In genomic region chr6:17714879-17715860, GRCh38 we compare ENCODE assay signal across 10 cellular contexts. TPM values are rescaled to one million over a fixed set of nuclear protein-coding genes. Genes with fewer than 3 reads are reported as not detected.
DNase-seq lines count a peak whose midpoint lies in the region; ATAC-seq and TF ChIP-seq lines count a peak whose summit lies in the region.
"Had no signal": no experiment of that assay in that cellular context is flagged by ENCODE, and none has a peak within 500 bp of the region (broad histone marks: within the 10 kb centered on the region; RNA-seq: fewer than 3 reads in every experiment).

No MANE protein-coding gene starts in this region.

- no peaks in the 10 kb centered on the region for H3K27me3 ChIP-seq in H9 (ENCODE audit: insufficient read depth, low read length)
- H3K27me3 ChIP-seq: right lobe of liver had no signal

- no peak overlapping the region for H3K14ac ChIP-seq in H9 (ENCODE audit: insufficient read depth, low read length)

- no peak overlapping the region for H4K91ac ChIP-seq in H9 (ENCODE audit: insufficient read length, low read depth, low read length)

- H3K18ac ChIP-seq in H9 (ENCODE audit: insufficient read length, low read depth, low read length), result no peak overlapping the region

- H4K20me1 ChIP-seq in H9 (ENCODE audit: control insufficient read depth, insufficient read depth, insufficient read length), result no peaks in the 10 kb centered on the region

- peak overlapping the region; percentile 74 for H2AFZ ChIP-seq in H9 (ENCODE audit: low read length)

- no peak overlapping the region for H2BK120ac ChIP-seq in H9 (ENCODE audit: low read depth, low read length, poor library complexity, severe bottlenecking)

- WGBS in H9 (ENCODE audit: extremely low coverage, insufficient read length, low lambda C conversion rate), result no CpG with 5 or more reads among the region's 10 CpGs

- no peak overlapping the region for H2BK5ac ChIP-seq in H9 (ENCODE audit: insufficient read length, low read length)

- no peak for TF ChIP-seq CTCF in H9 (conservative IDR thresholded peaks at IDR 0.05)

- no peak overlapping the region for H3K4me2 ChIP-seq in H9 (ENCODE audit: insufficient read depth, insufficient read length, low read length)

- H3K4me1 ChIP-seq in H9 (ENCODE audit: insufficient read depth, low read length), result no peaks in the 10 kb centered on the region; the same call in 1 of the 2 replicates
- H3K4me1 ChIP-seq: right lobe of liver had no signal

- H3K9me3 ChIP-seq in H9 (ENCODE audit: control insufficient read depth, low read depth, low read length), result no peaks in the 10 kb centered on the region
- H3K9me3 ChIP-seq: right lobe of liver had no signal

- H3T11ph ChIP-seq in H9 (ENCODE audit: low read length), result no peak overlapping the region

- no peak overlapping the region for H3K56ac ChIP-seq in H9 (ENCODE audit: insufficient read length, low read depth, low read length)

- no peak overlapping the region for H4K5ac ChIP-seq in H9 (ENCODE audit: insufficient read length, low read depth, low read length)

- H3K27ac ChIP-seq in H9 (ENCODE audit: insufficient read length, low read depth, low read length), result no peak overlapping the region
- H3K27ac ChIP-seq: right lobe of liver, VCaP had no signal

- H4K8ac ChIP-seq in H9 (replicated peaks; ENCODE audit: insufficient read length, low read depth, low read length), result no peak overlapping the region

- H3K9me3 Mint-ChIP-seq in H9, result no peaks in the 10 kb centered on the region
- no peaks in the 10 kb centered on the region for H3K9me3 Mint-ChIP-seq in activated naive CD4-positive, alpha-beta T cell treated with anti-CD3 and anti-CD28 coated beads, Interleukin-2, amount 50 U/mL, for 24 hours

- H3K27me3 Mint-ChIP-seq in H9 (ENCODE audit: low read depth), result no peaks in the 10 kb centered on the region; the same call in 1 of the 2 replicates
- H3K27me3 Mint-ChIP-seq in activated naive CD4-positive, alpha-beta T cell treated with anti-CD3 and anti-CD28 coated beads, Interleukin-2, amount 50 U/mL, for 24 hours, result no peaks in the 10 kb centered on the region

- H3K79me1 ChIP-seq in H9 (ENCODE audit: insufficient read depth, low read depth, low read length, poor library complexity, severe bottlenecking), result no peaks in the 10 kb centered on the region

- DNase-seq in H9, result no peak
- DNase-seq in M059J (ENCODE audit: low read depth), result peak; percentile 99
- DNase-seq in lung microvascular endothelial cell (ENCODE audit: low read depth in 2 of 2), result peak; percentile 13 to 93
- no peak for DNase-seq in NAMALWA (ENCODE audit: low spot score)
- no peak for DNase-seq in DMS 273 treated with DMSO at 0.1 percent for 48 hours (lab: John Stamatoyannopoulos, UW)
- no peak for DNase-seq in hippocampal formation (lab: John Stamatoyannopoulos, UW)
- DNase-seq: right lobe of liver had no signal

- H3K27ac Mint-ChIP-seq in H9, result no peak overlapping the region; a peak in 1 of 7 replicates
- peak overlapping the region; percentile 69 for H3K27ac Mint-ChIP-seq in activated naive CD4-positive, alpha-beta T cell treated with anti-CD3 and anti-CD28 coated beads, Interleukin-2, amount 50 U/mL, for 24 hours

- no peaks in the 10 kb centered on the region for H3K79me2 ChIP-seq in H9 (ENCODE audit: insufficient read depth, low read length)

- ATAC-seq in GM18498 (IDR thresholded peaks at IDR 0.05; ENCODE audit: unreplicated experiment), result peak; percentile 85

- peaks cover 14 to 15% of the 10 kb centered on the region in 2 experiments for H3K4me1 Mint-ChIP-seq in H9
- peaks cover 9% of the 10 kb centered on the region for H3K4me1 Mint-ChIP-seq in activated naive CD4-positive, alpha-beta T cell treated with anti-CD3 and anti-CD28 coated beads, Interleukin-2, amount 50 U/mL, for 24 hours

- H3K9ac ChIP-seq in H9 (ENCODE audit: extremely low read depth, insufficient read length, low read length), result no peak overlapping the region

- no peak overlapping the region for H3K23ac ChIP-seq in H9 (ENCODE audit: insufficient read length, low read depth, low read length)

- H2BK15ac ChIP-seq in H9 (ENCODE audit: low read depth, low read length), result no peak overlapping the region

- H3K23me2 ChIP-seq in H9 (ENCODE audit: insufficient read length, low read depth, low read length, poor library complexity, severe bottlenecking), result no peaks in the 10 kb centered on the region

- no peaks in the 10 kb centered on the region for H3K36me3 Mint-ChIP-seq in H9 (ENCODE audit: insufficient read depth in 1 of 3, low read depth in 3 of 3)
- no peaks in the 10 kb centered on the region for H3K36me3 Mint-ChIP-seq in activated naive CD4-positive, alpha-beta T cell treated with anti-CD3 and anti-CD28 coated beads, Interleukin-2, amount 50 U/mL, for 24 hours

- H2BK20ac ChIP-seq in H9 (ENCODE audit: low read depth, low read length, poor library complexity, severe bottlenecking), result no peak overlapping the region

- H2AK5ac ChIP-seq in H9 (ENCODE audit: insufficient read length, low read length), result no peak overlapping the region

- no peak overlapping the region for H2BK12ac ChIP-seq in H9 (ENCODE audit: insufficient read length, low read depth, low read length)

- H3K4me3 Mint-ChIP-seq in H9, result no peak overlapping the region
- H3K4me3 Mint-ChIP-seq in activated naive CD4-positive, alpha-beta T cell treated with anti-CD3 and anti-CD28 coated beads, Interleukin-2, amount 50 U/mL, for 24 hours, result peak overlapping the region; percentile 8

- no peak overlapping the region for H3K4ac ChIP-seq in H9 (ENCODE audit: low read depth, low read length)

RNA-seq across cellular contexts. Expression of gene NUP153, which starts 8.4 kb away (rescaled TPM):
- total RNA-seq in H9 (2021), result 96.1 and 99.3 TPM in 2 replicates
- 44.6 and 68.8 TPM in 2 replicates for total RNA-seq in M059J (2014; rRNA removed; shearing (Covaris generic))
- total RNA-seq in lung microvascular endothelial cell, result 16.6 and 22.2 TPM in 2 replicates

Comparison
In these comparisons a context has a peak if more than half of its experiments do, and no peak if none do; other contexts are left out.
1. DNase-seq: peak in M059J (single experiment) and lung microvascular endothelial cell (2 of 2); none in H9 (single experiment), NAMALWA (single experiment), DMS 273 treated with DMSO at 0.1 percent for 48 hours (single experiment) and hippocampal formation (0 of 2).